ENCODE assay signal across 5 cellular contexts in genomic region chr1:76822961-76823360, GRCh38. TPM values are rescaled to one million over a fixed set of nuclear protein-coding genes. Genes with fewer than 3 reads are reported as not detected.
"Had no signal": no experiment of that assay in that cellular context is flagged by ENCODE, and none has a peak within 500 bp of the region (broad histone marks: within the 10 kb centered on the region; RNA-seq: fewer than 3 reads in every experiment).

No MANE protein-coding gene starts in this region.

RNA-seq across cellular contexts. Expression of gene ST6GALNAC5, which starts 44.3 kb away (rescaled TPM):
- total RNA-seq: left lobe of liver; lung microvascular endothelial cell; mononuclear cell; naive thymus-derived CD4-positive, alpha-beta T cell had no signal
- polyA plus RNA-seq: immature natural killer cell; naive thymus-derived CD4-positive, alpha-beta T cell had no signal
